18 cellular contexts compared by ENCODE assay signal in genomic region chr2:208669394-208669793, GRCh38.
"Had no signal": no experiment of that assay in that cellular context is flagged by ENCODE, and none has a peak within 500 bp of the region (broad histone marks: within the 10 kb centered on the region; RNA-seq: fewer than 3 reads in every experiment).

No MANE protein-coding gene starts in this region.

- H3K27ac Mint-ChIP-seq: activated CD4-positive, alpha-beta memory T cell treated with anti-CD3 and anti-CD28 coated beads for 36 hours; activated naive CD4-positive, alpha-beta T cell treated with anti-CD3 and anti-CD28 coated beads, Interleukin-2, amount 10 ng/mL, durations not matched to agents 7 days and 5 days; immature natural killer cell; naive thymus-derived CD4-positive, alpha-beta T cell; stimulated activated naive B cell treated with anti-CD40 and anti-IgM and Interleukin-4, amounts not matched to agents 10 μg/mL and 1 μg/mL and 100 μg/mL, for 72 hours had no signal

- ATAC-seq: left lung; naive thymus-derived CD4-positive, alpha-beta T cell; sciatic nerve; stimulated activated naive B cell treated with anti-CD40 and anti-IgM and Interleukin-4, amounts not matched to agents 10 μg/mL and 1 μg/mL and 100 μg/mL, for 72 hours had no signal

- H3K4me3 Mint-ChIP-seq: activated CD4-positive, alpha-beta memory T cell treated with anti-CD3 and anti-CD28 coated beads for 36 hours; activated naive CD4-positive, alpha-beta T cell treated with anti-CD3 and anti-CD28 coated beads, Interleukin-2, amount 10 ng/mL, durations not matched to agents 7 days and 5 days; immature natural killer cell; naive thymus-derived CD4-positive, alpha-beta T cell; neural crest cell; stimulated activated naive B cell treated with anti-CD40 and anti-IgM and Interleukin-4, amounts not matched to agents 10 μg/mL and 1 μg/mL and 100 μg/mL, for 72 hours had no signal

- H3K36me3 Mint-ChIP-seq: activated CD4-positive, alpha-beta memory T cell treated with anti-CD3 and anti-CD28 coated beads for 36 hours; activated naive CD4-positive, alpha-beta T cell treated with anti-CD3 and anti-CD28 coated beads, Interleukin-2, amount 10 ng/mL, durations not matched to agents 7 days and 5 days; immature natural killer cell; naive thymus-derived CD4-positive, alpha-beta T cell; stimulated activated naive B cell treated with anti-CD40 and anti-IgM and Interleukin-4, amounts not matched to agents 10 μg/mL and 1 μg/mL and 100 μg/mL, for 72 hours had no signal

- H3K9me3 Mint-ChIP-seq: activated CD4-positive, alpha-beta memory T cell treated with anti-CD3 and anti-CD28 coated beads for 36 hours; neural crest cell; stimulated activated naive B cell treated with anti-CD40 and anti-IgM and Interleukin-4, amounts not matched to agents 10 μg/mL and 1 μg/mL and 100 μg/mL, for 72 hours had no signal

- H3K4me1 Mint-ChIP-seq: activated naive CD4-positive, alpha-beta T cell treated with anti-CD3 and anti-CD28 coated beads, Interleukin-2, amount 10 ng/mL, durations not matched to agents 7 days and 5 days; immature natural killer cell; naive thymus-derived CD4-positive, alpha-beta T cell; stimulated activated naive B cell treated with anti-CD40 and anti-IgM and Interleukin-4, amounts not matched to agents 10 μg/mL and 1 μg/mL and 100 μg/mL, for 72 hours had no signal

- H3K27me3 Mint-ChIP-seq: activated CD4-positive, alpha-beta memory T cell treated with anti-CD3 and anti-CD28 coated beads for 36 hours; activated naive CD4-positive, alpha-beta T cell treated with anti-CD3 and anti-CD28 coated beads, Interleukin-2, amount 10 ng/mL, durations not matched to agents 7 days and 5 days; naive thymus-derived CD4-positive, alpha-beta T cell; stimulated activated naive B cell treated with anti-CD40 and anti-IgM and Interleukin-4, amounts not matched to agents 10 μg/mL and 1 μg/mL and 100 μg/mL, for 72 hours had no signal

- DNase-seq: activated CD4-positive, alpha-beta memory T cell treated with anti-CD3 and anti-CD28 coated beads for 36 hours; activated CD4-positive, alpha-beta T cell treated with anti-CD3 and anti-CD28 coated beads for 48 hours; activated effector memory CD4-positive, alpha-beta T cell treated with Interleukin-2 at 50 U/mL for 16 hours; activated naive CD4-positive, alpha-beta T cell treated with anti-CD3 and anti-CD28 coated beads, Interleukin-2, amount 10 ng/mL, durations not matched to agents 7 days and 5 days; activated T-cell treated with anti-CD3 and anti-CD28 coated beads, Interleukin-2, amount 50 U/mL, for 48 hours; amygdala; cerebellar nuclear complex; glutamatergic neuron; immature natural killer cell; left lung; naive thymus-derived CD4-positive, alpha-beta T cell; small intestine; stimulated activated naive B cell treated with anti-CD40 and anti-IgM and Interleukin-4, amounts not matched to agents 10 μg/mL and 1 μg/mL and 100 μg/mL, for 72 hours; testis; trophoblast cell; uterus had no signal
